ENCODE assay signal across 9 cellular contexts in the genomic region with DNA sequence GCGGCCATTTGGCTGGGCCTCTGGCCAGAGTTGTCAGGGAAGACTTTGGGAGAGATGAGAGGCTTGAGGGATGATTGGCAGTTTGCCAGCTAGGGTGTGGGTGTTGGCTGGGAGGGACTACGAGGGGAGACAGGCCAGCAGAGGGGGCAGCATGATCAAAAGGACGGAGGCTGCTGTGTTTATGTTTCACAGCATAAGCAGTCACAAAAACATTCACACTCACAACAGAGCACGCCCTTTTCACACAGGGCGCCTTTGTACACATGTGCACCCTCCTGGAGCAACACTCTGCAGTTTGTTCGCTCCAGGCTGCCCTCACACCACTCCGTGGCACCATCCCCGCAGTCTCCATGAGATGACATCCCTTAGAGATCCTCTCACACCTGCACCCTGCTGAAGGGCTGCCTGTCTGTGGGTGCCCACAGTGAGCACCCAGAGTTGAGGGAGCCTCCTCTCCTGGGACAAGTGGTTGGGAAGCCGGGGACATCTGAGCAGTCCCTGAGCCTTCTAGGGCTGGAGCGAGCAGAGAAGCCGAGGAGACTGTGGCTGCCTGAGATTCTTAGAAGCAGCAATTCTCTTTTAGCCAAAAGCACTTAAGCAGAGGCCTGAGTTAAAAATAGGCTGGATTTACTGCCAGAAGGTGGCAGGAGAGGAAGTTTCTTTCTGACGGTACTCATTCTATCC. TPM values are rescaled to one million over a fixed set of nuclear protein-coding genes. Genes with fewer than 3 reads are reported as not detected.
DNase-seq lines count a peak whose midpoint lies in the region; ATAC-seq, FAIRE-seq and TF ChIP-seq lines count a peak whose summit lies in the region.
"Had no signal": no experiment of that assay in that cellular context is flagged by ENCODE, and none has a peak within 500 bp of the region (broad histone marks: within the 10 kb centered on the region; RNA-seq: fewer than 3 reads in every experiment).

No MANE protein-coding gene starts in this region.

- no peak overlapping the region for H2AK5ac ChIP-seq in IMR-90 (ENCODE audit: low read depth, low read length)
- H2AK5ac ChIP-seq in H1 (ENCODE audit: low read depth, low read length) = no peak overlapping the region

- no peaks in the 10 kb centered on the region for H3K9me2 ChIP-seq in PC-9 (ENCODE audit: insufficient read depth)

- peak; percentile 30 for TF ChIP-seq CTCF in CD14-positive monocyte (IDR thresholded peaks at IDR 0.05)
- peak; percentile 54 for TF ChIP-seq CTCF in IMR-90 (conservative IDR thresholded peaks at IDR 0.05; ENCODE audit: low read depth, low read length)
- TF ChIP-seq CTCF in PC-9 (conservative IDR thresholded peaks at IDR 0.05) = peak; percentile 56; the same call in 1 of the 2 replicates
- peak in 2 of 3 experiments; percentile 57 to 70; a peak in 3 of 4 replicates for TF ChIP-seq CTCF in H1 (IDR thresholded peaks at IDR 0.05; ENCODE audit: control extremely low read depth in 1 of 3, insufficient read depth in 1 of 3, low read depth in 1 of 3, low read length in 3 of 3)

- no peak for TF ChIP-seq POLR2A in IMR-90 (IDR thresholded peaks at IDR 0.05; ENCODE audit: low read depth, low read length)
- TF ChIP-seq POLR2A in H1 (IDR thresholded peaks at IDR 0.05; ENCODE audit: control extremely low read depth in 1 of 2, low read depth in 2 of 2, low read length in 2 of 2) = no peak

- CTCF ChIA-PET in IMR-90 (lab: Yijun Ruan, JAX) (no interaction called here), PC-9 (lab: Charles Lee) (interaction anchor here (0.6 kb wide), 1 partner anchor 68 kb away, joined by 6 read pairs; no protein-coding TSS in a partner anchor), H1 (lab: Charles Lee; ENCODE audit: partially characterized antibody) (interaction anchor here (0.9 to 6.9 kb wide), 14 partner anchors 9 to 79 kb away, joined by 3 to 101 read pairs (median 6); partner anchors contain the start of genes EFNA4 and KRTCAP2)

- H3K27ac Mint-ChIP-seq in CD14-positive monocyte = no peak overlapping the region
- peak overlapping the region in 1 of 10 donors; percentile 25 for H3K27ac Mint-ChIP-seq in naive thymus-derived CD8-positive, alpha-beta T cell

- TF ChIP-seq RAD21 in IMR-90 (IDR thresholded peaks at IDR 0.05; ENCODE audit: low read length) = peak; percentile 43
- peak; percentile 54 to 69 for TF ChIP-seq RAD21 in H1 (IDR thresholded peaks at IDR 0.05 in 1 of 2, conservative IDR thresholded peaks at IDR 0.05 in 1 of 2; ENCODE audit: low read depth in 2 of 2, low read length in 2 of 2)

- H3K27ac ChIP-seq in IMR-90 (ENCODE audit: insufficient read depth, low read length) = no peak overlapping the region
- H3K27ac ChIP-seq in PC-9 = no peak overlapping the region
- no peak overlapping the region; the same call in 1 of the 2 replicates for H3K27ac ChIP-seq in H1 (ENCODE audit: low read depth, low read length)

- H3K18ac ChIP-seq in IMR-90 (ENCODE audit: low read depth, low read length) (no peak overlapping the region), H1 (ENCODE audit: extremely low read depth, low read length) (peak overlapping the region; percentile 62)

- WGBS in IMR-90 (ENCODE audit: extremely low coverage in 2 of 2, insufficient read length in 1 of 2), 2 experiments = 7% methylated on average over 3 of the region's 12 CpGs; no CpG with 5 or more reads in 1 of the 2 experiments
- WGBS in H1 (ENCODE audit: extremely low coverage in 1 of 2, insufficient coverage in 1 of 2, insufficient read length in 1 of 2, insufficient replicate concordance in 2 of 2, low coverage in 1 of 2, low lambda C conversion rate in 2 of 2, missing lambda C conversion rate in 1 of 2), 2 experiments = 69% methylated on average over 12 of the region's 12 CpGs; no CpG with 5 or more reads in 1 of the 2 experiments

- H2BK5ac ChIP-seq in IMR-90 (ENCODE audit: low read depth, low read length, poor library complexity, severe bottlenecking) (no peak overlapping the region), H1 (ENCODE audit: low read depth, low read length) (no peak overlapping the region)

- BruUV-seq in IMR-90 (replicated peaks; lab: Mats Ljungman, UMichigan) = no TSS peak
- BruUV-seq in PC-9 (replicated peaks; lab: Mats Ljungman, UMichigan) = no TSS peak

- no peaks in the 10 kb centered on the region for H3K9me3 Mint-ChIP-seq in CD14-positive monocyte
- no peaks in the 10 kb centered on the region for H3K9me3 Mint-ChIP-seq in naive thymus-derived CD8-positive, alpha-beta T cell

- DNase-seq in CD14-positive monocyte (ENCODE audit: low spot score) = no peak
- peak; percentile 45 for DNase-seq in IMR-90
- peak in 1 of 2 experiments; percentile 53 for DNase-seq in PC-9
- peak in 1 of 2 experiments; percentile 54 for DNase-seq in H1 (ENCODE audit: low read depth in 1 of 2, low spot score in 2 of 2)
- peak in 1 of 10 donors; percentile 35 for DNase-seq in naive thymus-derived CD8-positive, alpha-beta T cell
- no peak for DNase-seq in T-helper 1 cell

- H3K9me3 ChIP-seq in IMR-90 (ENCODE audit: control insufficient read depth, insufficient read depth, low read length) (peaks cover 2% of the 10 kb centered on the region), PC-9 (ENCODE audit: insufficient read depth, low read depth) (no peaks in the 10 kb centered on the region), H1 (ENCODE audit: insufficient read depth in 2 of 2, low read depth in 1 of 2, low read length in 1 of 2) (no peaks in the 10 kb centered on the region)

- peak; percentile 50 for ATAC-seq in IMR-90 (ENCODE audit: low read depth)
- ATAC-seq in naive thymus-derived CD8-positive, alpha-beta T cell = peak; percentile 66 to 71
- no peak for ATAC-seq in GM19455 (IDR thresholded peaks at IDR 0.05; ENCODE audit: unreplicated experiment)
- no peak for ATAC-seq in HG02571 (IDR thresholded peaks at IDR 0.05; ENCODE audit: unreplicated experiment)

- 0 out of 2 replicates have a peak overlapping the region, but pooled peaks have one; percentile 55 for H2BK12ac ChIP-seq in H1 (ENCODE audit: low read depth, low read length)

- H3K23me2 ChIP-seq in H1 (ENCODE audit: low read depth, low read length) = no peaks in the 10 kb centered on the region

- no peaks in the 10 kb centered on the region for H3K79me2 ChIP-seq in PC-9 (ENCODE audit: low read depth)
- no peaks in the 10 kb centered on the region for H3K79me2 ChIP-seq in H1 (ENCODE audit: control insufficient read depth in 1 of 2, insufficient read depth in 2 of 2, low read length in 2 of 2)

- no peak overlapping the region for H3K4ac ChIP-seq in IMR-90 (ENCODE audit: low read depth, low read length)
- H3K4ac ChIP-seq in H1 (replicated peaks; ENCODE audit: insufficient read length, low read depth, low read length) = peak overlapping the region; percentile 2

- no peak overlapping the region for H2BK20ac ChIP-seq in IMR-90 (ENCODE audit: low read depth, low read length)
- no peak overlapping the region for H2BK20ac ChIP-seq in H1 (ENCODE audit: low read length)

- in situ Hi-C loops in IMR-90 (cut with MboI; ENCODE audit: low sequenced_read_pairs) = loop anchor here (5.0 kb wide), 1 partner anchor 73 kb away; no protein-coding TSS in a partner anchor

- no peak overlapping the region for H3K56ac ChIP-seq in IMR-90 (ENCODE audit: extremely low read depth, insufficient read depth, low read length)
- no peak overlapping the region for H3K56ac ChIP-seq in H1 (replicated peaks; ENCODE audit: insufficient read length, low read depth, low read length)

- POLR2A ChIA-PET in IMR-90 (lab: Charles Lee; ENCODE audit: unreplicated experiment) (no interaction called here), PC-9 (lab: Charles Lee; ENCODE audit: unreplicated experiment) (no interaction called here), H1 (lab: Charles Lee; ENCODE audit: partially characterized antibody) (interaction anchor here (0.6 to 1.2 kb wide), 3 partner anchors 37 to 100 kb away, joined by 3 to 4 read pairs (median 3); no protein-coding TSS in a partner anchor)
- POLR2A ChIA-PET in naive thymus-derived CD8-positive, alpha-beta T cell (lab: Charles Lee) = no interaction called here

- peaks cover 8% of the 10 kb centered on the region; the same call in 1 of the 2 replicates for H3F3A ChIP-seq in PC-9 (ENCODE audit: insufficient read depth, low read depth)

- no peak overlapping the region for H3K14ac ChIP-seq in IMR-90 (replicated peaks; ENCODE audit: low read depth, low read length)
- H3K14ac ChIP-seq in H1 (ENCODE audit: insufficient read length) = no peak overlapping the region

- no peak for TF ChIP-seq EP300 in H1 (IDR thresholded peaks at IDR 0.05; ENCODE audit: borderline replicate concordance in 1 of 2, low read depth in 2 of 2, low read length in 2 of 2)

- H3K4me1 ChIP-seq in IMR-90 (ENCODE audit: control insufficient read depth, insufficient read depth, low read length) (peaks cover 4% of the 10 kb centered on the region; the same call in 1 of the 2 replicates), PC-9 (replicated peaks; ENCODE audit: insufficient read depth) (0 out of 2 replicates have a peak, but pooled peaks cover 4% of the 10 kb centered on the region), H1 (replicated peaks in 1 of 4; ENCODE audit: control insufficient read depth in 3 of 4, insufficient read depth in 4 of 4, low read length in 3 of 4) (peaks cover 0 to 10% (median 8%) of the 10 kb centered on the region in 4 experiments; a peak in 5 of 7 replicates)

- H3K4me3 ChIP-seq in IMR-90 (ENCODE audit: insufficient read depth, low read depth, low read length) (no peak overlapping the region), PC-9 (no peak overlapping the region), H1 (ENCODE audit: extremely low read depth in 1 of 4, insufficient read depth in 2 of 4, low read depth in 3 of 4, low read length in 4 of 4) (no peak overlapping the region)

- FAIRE-seq in H1 (lab: Jason Lieb, UNC) = no peak
- FAIRE-seq: islet of Langerhans had no signal

- no peak overlapping the region for H4K5ac ChIP-seq in IMR-90 (ENCODE audit: low read depth, low read length)
- no peak overlapping the region for H4K5ac ChIP-seq in H1 (ENCODE audit: insufficient read length, low read depth, low read length)

- intact Hi-C loops in CD14-positive monocyte (cut with micrococcal nuclease) = loop anchor here in 1 of 2 donors (2.0 to 5.0 kb wide), 2 partner anchors 33 to 73 kb away; partner anchors contain the start of gene EFNA1
- intact Hi-C loops in IMR-90 (cut with micrococcal nuclease) = loop anchor here (5.0 kb wide), 1 partner anchor 33 kb away; the partner anchor contains the start of gene EFNA1
- intact Hi-C loops in PC-9 (cut with micrococcal nuclease; ENCODE audit: unreplicated experiment) = loop anchor here (2.0 kb wide), 1 partner anchor 35 kb away; no protein-coding TSS in a partner anchor

- peak overlapping the region; percentile 79 for H2AFZ ChIP-seq in IMR-90 (replicated peaks; ENCODE audit: low read length, poor library complexity)
- H2AFZ ChIP-seq in PC-9 = no peak overlapping the region
- peak overlapping the region; percentile 63 for H2AFZ ChIP-seq in H1 (ENCODE audit: low read length)

- H4K20me1 ChIP-seq in IMR-90 (ENCODE audit: insufficient read depth, low read length) (no peaks in the 10 kb centered on the region), PC-9 (ENCODE audit: insufficient read depth) (no peaks in the 10 kb centered on the region), H1 (replicated peaks in 1 of 2; ENCODE audit: control insufficient read depth in 1 of 2, insufficient read depth in 2 of 2, low read length in 2 of 2) (no peaks in the 10 kb centered on the region)

- no peak overlapping the region for H3K4me3 Mint-ChIP-seq in CD14-positive monocyte
- H3K4me3 Mint-ChIP-seq in naive thymus-derived CD8-positive, alpha-beta T cell = no peak overlapping the region

- no peak overlapping the region for H2AK9ac ChIP-seq in IMR-90 (replicated peaks; ENCODE audit: low read depth, low read length, poor library complexity)

- H2BK15ac ChIP-seq in IMR-90 (ENCODE audit: low read depth, low read length) (no peak overlapping the region), H1 (ENCODE audit: low read length) (peak overlapping the region; percentile 81; the same call in 1 of the 2 replicates)

- H3K23ac ChIP-seq in IMR-90 (ENCODE audit: low read depth, low read length) (no peak overlapping the region; the same call in 1 of the 2 replicates), H1 (ENCODE audit: insufficient read length) (no peak overlapping the region)

- H3K27me3 Mint-ChIP-seq in CD14-positive monocyte (ENCODE audit: low read depth in 3 of 3) = peaks cover 5 to 15% (median 9%) of the 10 kb centered on the region in 3 donors
- H3K27me3 Mint-ChIP-seq in naive thymus-derived CD8-positive, alpha-beta T cell = peaks cover 0 to 6% (median 2%) of the 10 kb centered on the region in 5 donors

- H3K9ac ChIP-seq in IMR-90 (ENCODE audit: low read depth, low read length) = no peak overlapping the region
- no peak overlapping the region for H3K9ac ChIP-seq in H1 (replicated peaks in 1 of 4; ENCODE audit: extremely low read depth in 1 of 4, low read depth in 3 of 4, low read length in 3 of 4)

- H3K36me3 Mint-ChIP-seq in CD14-positive monocyte = no peaks in the 10 kb centered on the region
- no peaks in the 10 kb centered on the region for H3K36me3 Mint-ChIP-seq in naive thymus-derived CD8-positive, alpha-beta T cell

- H4K8ac ChIP-seq in IMR-90 (ENCODE audit: low read depth in 2 of 2, low read length in 2 of 2) = no peak overlapping the region
- H4K8ac ChIP-seq in H1 (ENCODE audit: extremely low read depth, insufficient read depth, low read length) = no peak overlapping the region

- dilution Hi-C loops in IMR-90 (cut with HindIII; ENCODE audit: low sequenced_read_pairs, unreplicated experiment) = no loop called here

- H3K4me1 Mint-ChIP-seq in CD14-positive monocyte = peaks cover 6% of the 10 kb centered on the region
- H3K4me1 Mint-ChIP-seq in naive thymus-derived CD8-positive, alpha-beta T cell = peaks cover 3 to 8% (median 5%) of the 10 kb centered on the region in 4 donors

- no peak overlapping the region for H4K91ac ChIP-seq in IMR-90 (ENCODE audit: insufficient read depth, low read depth, low read length)
- no peak overlapping the region for H4K91ac ChIP-seq in H1 (replicated peaks; ENCODE audit: insufficient read length, low read length)

- H2BK120ac ChIP-seq in IMR-90 (ENCODE audit: low read depth, low read length) = no peak overlapping the region
- no peak overlapping the region for H2BK120ac ChIP-seq in H1 (replicated peaks; ENCODE audit: low read depth, low read length)

- H3K27me3 ChIP-seq in IMR-90 (ENCODE audit: control insufficient read depth, insufficient read depth, low read length) = peaks cover 20% of the 10 kb centered on the region
- H3K27me3 ChIP-seq in PC-9 (ENCODE audit: insufficient read depth, low read depth) = no peaks in the 10 kb centered on the region
- H3K27me3 ChIP-seq in H1 (replicated peaks in 1 of 4; ENCODE audit: control insufficient read depth in 3 of 4, extremely low read depth in 1 of 4, insufficient read depth in 3 of 4, low read length in 3 of 4) = peaks cover 0 to 12% (median 2%) of the 10 kb centered on the region in 4 experiments; a peak in 2 of 7 replicates

- no peaks in the 10 kb centered on the region for H3K79me1 ChIP-seq in IMR-90 (ENCODE audit: low read depth in 1 of 2, low read length in 2 of 2)
- no peaks in the 10 kb centered on the region for H3K79me1 ChIP-seq in H1 (ENCODE audit: low read depth, low read length)

- peak overlapping the region; percentile 8; the same call in 1 of the 2 replicates for H3K4me2 ChIP-seq in IMR-90 (ENCODE audit: low read depth, low read length)
- peak overlapping the region; percentile 25; the same call in 1 of the 2 replicates for H3K4me2 ChIP-seq in PC-9
- peak overlapping the region; percentile 19 to 30; a peak in 2 of 4 replicates for H3K4me2 ChIP-seq in H1 (ENCODE audit: insufficient read depth in 1 of 2, low read depth in 2 of 2, low read length in 2 of 2)

- no peaks in the 10 kb centered on the region for H3K36me3 ChIP-seq in IMR-90 (ENCODE audit: control insufficient read depth, insufficient read depth, low read length)
- no peaks in the 10 kb centered on the region for H3K36me3 ChIP-seq in PC-9 (ENCODE audit: low read depth)
- no peaks in the 10 kb centered on the region for H3K36me3 ChIP-seq in H1 (ENCODE audit: control insufficient read depth in 2 of 4, insufficient read depth in 4 of 4, low read length in 3 of 4)

- peaks cover 3% of the 10 kb centered on the region; the same call in 1 of the 2 replicates for H3K9me1 ChIP-seq in IMR-90 (ENCODE audit: insufficient read depth, low read length)

RNA-seq across cellular contexts. Expression of gene EFNA3, which starts 15.4 kb away (rescaled TPM):
- polyA plus RNA-seq in CD14-positive monocyte = under 1 TPM; 0.45 to 0.92 TPM
- total RNA-seq in IMR-90 (2012; rRNA removed) = 0.56 and 0.72 TPM in 2 replicates
- polyA plus RNA-seq in IMR-90 (2012; rRNA removed) = 1.6 TPM in 2 replicates
- polyA plus RNA-seq in IMR-90 (2012; cell fraction: cytosol; rRNA removed) = 0.75 and 1.8 TPM in 2 replicates
- polyA plus RNA-seq in IMR-90 (2012; cell fraction: nucleus; rRNA removed; ENCODE audit: low replicate concordance) = 1.4 and 1.5 TPM in 2 replicates
- 6.7 and 8.8 TPM in 2 replicates for total RNA-seq in PC-9 (2021)
- 10.8 and 11.6 TPM in 2 replicates for total RNA-seq in H1 (2021; fragmentation: NEBNext Ultra II Directional; extraction: Animal tissue kit (Norgen Biotek cat#: 25700))
- polyA plus RNA-seq in H1 (2011; rRNA removed) = 13.8 and 18.7 TPM in 2 replicates
- 9.6 TPM for polyA plus RNA-seq in H1 (2011; cell fraction: cytosol; rRNA removed)
- 14.5 TPM for polyA plus RNA-seq in H1 (2011; cell fraction: nucleus; rRNA removed)
- polyA plus RNA-seq in H1 (2012, experiment 1 of 2) = 7.9 to 16.6 TPM (median 13.5 TPM) in 4 replicates
- polyA plus RNA-seq in H1 (2012, experiment 2 of 2) = 13.4 TPM
- 11.6 TPM for polyA plus RNA-seq in H1 (2013, experiment 1 of 2)
- 10.9 TPM for polyA plus RNA-seq in H1 (2013, experiment 2 of 2)
- polyA minus RNA-seq in H1 (2011; rRNA and poly(A)+ RNA removed) = 5.2 and 7.7 TPM in 2 replicates
- polyA minus RNA-seq in H1 (2011; cell fraction: cytosol; rRNA and poly(A)+ RNA removed) = 2.1 TPM
- polyA minus RNA-seq in H1 (2011; cell fraction: nucleus; rRNA and poly(A)+ RNA removed) = 5.4 TPM
- total RNA-seq in naive thymus-derived CD8-positive, alpha-beta T cell = 1 to 10 TPM in 1 of 2 experiments, under 1 TPM in 1; 0.88 to 1.2 TPM
- polyA plus RNA-seq in naive thymus-derived CD8-positive, alpha-beta T cell = 1 to 10 TPM in 1 of 3 donors, under 1 TPM in 2; 0.53 to 1.3 (median 0.56) TPM

RNA-seq across cellular contexts. Expression of gene EFNA4, which starts 30.5 kb away (rescaled TPM):
- 1 to 10 TPM; 2.3 to 4.1 TPM for polyA plus RNA-seq in CD14-positive monocyte
- total RNA-seq in IMR-90 (2012; rRNA removed) = 3.3 and 3.8 TPM in 2 replicates
- polyA plus RNA-seq in IMR-90 (2012; rRNA removed) = 11.8 and 16.3 TPM in 2 replicates
- polyA plus RNA-seq in IMR-90 (2012; cell fraction: cytosol; rRNA removed) = 11.9 and 15.9 TPM in 2 replicates
- 7.3 and 9.8 TPM in 2 replicates for polyA plus RNA-seq in IMR-90 (2012; cell fraction: nucleus; rRNA removed; ENCODE audit: low replicate concordance)
- total RNA-seq in PC-9 (2021) = 14.0 and 17.3 TPM in 2 replicates
- total RNA-seq in H1 (2021; fragmentation: NEBNext Ultra II Directional; extraction: Animal tissue kit (Norgen Biotek cat#: 25700)) = 18.5 and 21.9 TPM in 2 replicates
- 23.2 and 23.9 TPM in 2 replicates for polyA plus RNA-seq in H1 (2011; rRNA removed)
- polyA plus RNA-seq in H1 (2011; cell fraction: cytosol; rRNA removed) = 21.9 TPM
- polyA plus RNA-seq in H1 (2011; cell fraction: nucleus; rRNA removed) = 30.6 TPM
- 19.2 to 24.8 TPM (median 23.5 TPM) in 4 replicates for polyA plus RNA-seq in H1 (2012, experiment 1 of 2)
- 37.0 TPM for polyA plus RNA-seq in H1 (2012, experiment 2 of 2)
- polyA plus RNA-seq in H1 (2013, experiment 1 of 2) = 27.7 TPM
- 31.5 TPM for polyA plus RNA-seq in H1 (2013, experiment 2 of 2)
- polyA minus RNA-seq in H1 (2011; rRNA and poly(A)+ RNA removed) = 13.4 and 16.4 TPM in 2 replicates
- 10.6 TPM for polyA minus RNA-seq in H1 (2011; cell fraction: cytosol; rRNA and poly(A)+ RNA removed)
- polyA minus RNA-seq in H1 (2011; cell fraction: nucleus; rRNA and poly(A)+ RNA removed) = 8.8 TPM
- 1 to 10 TPM; 4.6 to 5.3 TPM for total RNA-seq in naive thymus-derived CD8-positive, alpha-beta T cell
- polyA plus RNA-seq in naive thymus-derived CD8-positive, alpha-beta T cell = 1 to 10 TPM; 1.0 to 2.6 (median 1.1) TPM

RNA-seq across cellular contexts. Expression of gene EFNA1, which starts 33.6 kb away (rescaled TPM):
- polyA plus RNA-seq in CD14-positive monocyte (not detected), IMR-90 (2012; rRNA removed) (1.4 and 1.6 TPM in 2 replicates), H1 (2011; rRNA removed) (11.8 and 14.6 TPM in 2 replicates)
- total RNA-seq in IMR-90 (2012; rRNA removed) (0.28 and 0.90 TPM in 2 replicates), PC-9 (2021) (30.6 and 35.7 TPM in 2 replicates)
- polyA plus RNA-seq in IMR-90 (2012; cell fraction: cytosol; rRNA removed) = 0.63 and 1.4 TPM in 2 replicates
- polyA plus RNA-seq in IMR-90 (2012; cell fraction: nucleus; rRNA removed; ENCODE audit: low replicate concordance) = 2.6 and 4.4 TPM in 2 replicates
- total RNA-seq in H1 (2021; fragmentation: NEBNext Ultra II Directional; extraction: Animal tissue kit (Norgen Biotek cat#: 25700)) = 4.0 and 4.9 TPM in 2 replicates
- polyA plus RNA-seq in H1 (2011; cell fraction: cytosol; rRNA removed) = 12.1 TPM
- polyA plus RNA-seq in H1 (2011; cell fraction: nucleus; rRNA removed) = 8.9 TPM
- 5.4 to 7.8 TPM (median 6.7 TPM) in 4 replicates for polyA plus RNA-seq in H1 (2012, experiment 1 of 2)
- polyA plus RNA-seq in H1 (2012, experiment 2 of 2) = 4.6 TPM
- polyA plus RNA-seq in H1 (2013, experiment 1 of 2) = 3.8 TPM
- polyA plus RNA-seq in H1 (2013, experiment 2 of 2) = 4.2 TPM
- polyA minus RNA-seq in H1 (2011; rRNA and poly(A)+ RNA removed) = 7.3 and 12.6 TPM in 2 replicates
- 13.0 TPM for polyA minus RNA-seq in H1 (2011; cell fraction: cytosol; rRNA and poly(A)+ RNA removed)
- 9.7 TPM for polyA minus RNA-seq in H1 (2011; cell fraction: nucleus; rRNA and poly(A)+ RNA removed)
- total RNA-seq in naive thymus-derived CD8-positive, alpha-beta T cell = 1 to 10 TPM; 8.5 to 8.6 TPM
- polyA plus RNA-seq in naive thymus-derived CD8-positive, alpha-beta T cell = 10 to 100 TPM in 1 of 3 donors, 1 to 10 TPM in 2; 2.9 to 12.0 (median 7.7) TPM

RNA-seq across cellular contexts. Expression of gene SLC50A1, which starts 41.6 kb away (rescaled TPM):
- polyA plus RNA-seq in CD14-positive monocyte (10 to 100 TPM; 49.4 to 50.8 TPM), IMR-90 (2012; rRNA removed) (19.5 and 20.8 TPM in 2 replicates), H1 (2011; rRNA removed) (80.7 and 90.8 TPM in 2 replicates)
- total RNA-seq in IMR-90 (2012; rRNA removed) (20.6 and 21.1 TPM in 2 replicates), PC-9 (2021) (54.9 and 67.6 TPM in 2 replicates)
- polyA plus RNA-seq in IMR-90 (2012; cell fraction: cytosol; rRNA removed) = 17.7 and 26.1 TPM in 2 replicates
- polyA plus RNA-seq in IMR-90 (2012; cell fraction: nucleus; rRNA removed; ENCODE audit: low replicate concordance) = 12.1 and 13.2 TPM in 2 replicates
- total RNA-seq in H1 (2021; fragmentation: NEBNext Ultra II Directional; extraction: Animal tissue kit (Norgen Biotek cat#: 25700)) = 36.5 and 41.6 TPM in 2 replicates
- 61.8 TPM for polyA plus RNA-seq in H1 (2011; cell fraction: cytosol; rRNA removed)
- 34.9 TPM for polyA plus RNA-seq in H1 (2011; cell fraction: nucleus; rRNA removed)
- 36.0 to 50.1 TPM (median 39.0 TPM) in 4 replicates for polyA plus RNA-seq in H1 (2012, experiment 1 of 2)
- 56.4 TPM for polyA plus RNA-seq in H1 (2012, experiment 2 of 2)
- 47.5 TPM for polyA plus RNA-seq in H1 (2013, experiment 1 of 2)
- 50.4 TPM for polyA plus RNA-seq in H1 (2013, experiment 2 of 2)
- 42.3 and 45.2 TPM in 2 replicates for polyA minus RNA-seq in H1 (2011; rRNA and poly(A)+ RNA removed)
- polyA minus RNA-seq in H1 (2011; cell fraction: cytosol; rRNA and poly(A)+ RNA removed) = 19.9 TPM
- polyA minus RNA-seq in H1 (2011; cell fraction: nucleus; rRNA and poly(A)+ RNA removed) = 14.1 TPM
- 10 to 100 TPM; 26.7 to 26.9 TPM for total RNA-seq in naive thymus-derived CD8-positive, alpha-beta T cell
- 10 to 100 TPM; 50.3 to 72.7 (median 62.3) TPM for polyA plus RNA-seq in naive thymus-derived CD8-positive, alpha-beta T cell

RNA-seq across cellular contexts. Expression of gene ADAM15, which starts 43.0 kb away (rescaled TPM):
- polyA plus RNA-seq in CD14-positive monocyte (10 to 100 TPM; 44.5 to 74.3 TPM), IMR-90 (2012; rRNA removed) (52.4 and 65.6 TPM in 2 replicates), H1 (2011; rRNA removed) (37.6 and 51.2 TPM in 2 replicates)
- total RNA-seq in IMR-90 (2012; rRNA removed) (25.6 and 29.7 TPM in 2 replicates), PC-9 (2021) (187 and 195 TPM in 2 replicates)
- 37.6 and 68.1 TPM in 2 replicates for polyA plus RNA-seq in IMR-90 (2012; cell fraction: cytosol; rRNA removed)
- 71.0 and 198 TPM in 2 replicates for polyA plus RNA-seq in IMR-90 (2012; cell fraction: nucleus; rRNA removed; ENCODE audit: low replicate concordance)
- total RNA-seq in H1 (2021; fragmentation: NEBNext Ultra II Directional; extraction: Animal tissue kit (Norgen Biotek cat#: 25700)) = 32.2 and 32.9 TPM in 2 replicates
- polyA plus RNA-seq in H1 (2011; cell fraction: cytosol; rRNA removed) = 30.7 TPM
- 105 TPM for polyA plus RNA-seq in H1 (2011; cell fraction: nucleus; rRNA removed)
- polyA plus RNA-seq in H1 (2012, experiment 1 of 2) = 19.9 to 42.2 TPM (median 37.8 TPM) in 4 replicates
- 40.9 TPM for polyA plus RNA-seq in H1 (2012, experiment 2 of 2)
- polyA plus RNA-seq in H1 (2013, experiment 1 of 2) = 29.2 TPM
- 29.2 TPM for polyA plus RNA-seq in H1 (2013, experiment 2 of 2)
- 40.1 and 41.1 TPM in 2 replicates for polyA minus RNA-seq in H1 (2011; rRNA and poly(A)+ RNA removed)
- polyA minus RNA-seq in H1 (2011; cell fraction: cytosol; rRNA and poly(A)+ RNA removed) = 45.4 TPM
- polyA minus RNA-seq in H1 (2011; cell fraction: nucleus; rRNA and poly(A)+ RNA removed) = 30.4 TPM
- total RNA-seq in naive thymus-derived CD8-positive, alpha-beta T cell = 10 to 100 TPM; 21.1 to 21.9 TPM
- 1 to 10 TPM; 2.8 to 4.5 (median 3.1) TPM for polyA plus RNA-seq in naive thymus-derived CD8-positive, alpha-beta T cell

Comparison
In these comparisons a context has a peak if more than half of its experiments do, and no peak if none do; other contexts are left out.
1. ATAC-seq: peak in IMR-90 (single experiment) and naive thymus-derived CD8-positive, alpha-beta T cell (2 of 2); none in GM19455 (single experiment) and HG02571 (single experiment).
2. Peak in every context shown above with its lines, with median percentiles within 50 percentile points of each other: CTCF ChIP-seq and H3K4me2 ChIP-seq.